ENCODE assay signal across 8 cellular contexts in the genomic region with DNA sequence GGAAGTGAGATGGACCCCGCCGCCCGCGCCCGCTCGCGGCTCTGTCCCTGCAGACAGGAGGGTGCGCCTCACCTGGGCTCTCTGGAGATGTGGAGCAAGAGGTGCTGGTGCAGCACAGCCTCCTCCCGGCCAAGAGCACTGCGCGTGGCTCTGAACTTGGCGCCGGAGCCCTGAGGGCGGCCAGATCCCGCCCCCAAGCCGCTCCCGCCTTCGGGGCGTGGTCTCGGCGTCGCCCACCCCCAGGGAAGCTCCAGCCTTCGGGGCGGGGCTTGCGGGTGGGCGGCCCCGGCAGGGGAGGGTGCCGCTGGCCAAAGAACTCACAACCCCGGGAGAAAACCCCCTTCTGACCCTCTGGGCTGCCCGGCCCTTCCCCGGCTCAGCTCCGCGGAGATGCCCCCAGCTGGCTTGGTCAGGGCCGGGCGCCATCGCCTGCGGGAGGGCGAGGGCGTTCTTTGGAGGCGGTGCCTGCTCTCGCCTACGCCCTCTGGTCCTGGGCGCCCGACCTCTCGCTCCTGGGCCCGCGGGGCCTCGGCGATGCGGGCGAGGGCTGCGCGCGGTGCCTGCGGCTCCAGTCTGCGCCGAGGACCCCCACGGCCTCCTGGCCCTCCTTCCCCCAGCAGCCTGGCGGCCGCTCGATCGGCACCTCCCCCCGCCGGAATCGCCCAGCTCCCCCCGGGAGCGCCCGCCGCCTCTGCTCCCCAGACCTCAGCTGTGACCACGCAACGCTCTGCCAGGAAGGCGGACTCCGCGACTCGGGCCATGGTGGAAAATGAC. TPM values are rescaled to one million over a fixed set of nuclear protein-coding genes. Genes with fewer than 3 reads are reported as not detected.
DNase-seq lines count a peak whose midpoint lies in the region; ATAC-seq and TF ChIP-seq lines count a peak whose summit lies in the region.

A gene with protein sequence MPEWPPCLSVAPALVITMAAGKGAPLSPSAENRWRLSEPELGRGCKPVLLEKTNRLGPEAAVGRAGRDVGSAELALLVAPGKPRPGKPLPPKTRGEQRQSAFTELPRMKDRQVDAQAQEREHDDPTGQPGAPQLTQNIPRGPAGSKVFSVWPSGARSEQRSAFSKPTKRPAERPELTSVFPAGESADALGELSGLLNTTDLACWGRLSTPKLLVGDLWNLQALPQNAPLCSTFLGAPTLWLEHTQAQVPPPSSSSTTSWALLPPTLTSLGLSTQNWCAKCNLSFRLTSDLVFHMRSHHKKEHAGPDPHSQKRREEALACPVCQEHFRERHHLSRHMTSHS (minus strand): TSS at position 146 of the 774 bp plus-strand sequence. CDS start 15,464 bp downstream, outside the sequence.

- H3K4me1 ChIP-seq in left ventricle myocardium inferior = peaks cover 13% of the 10 kb centered on the region

- ATAC-seq in HG02588 (IDR thresholded peaks at IDR 0.05; ENCODE audit: unreplicated experiment) (peak; percentile 91), T-cell (replicated peaks in 1 of 4) (peak; percentile 92 to 96 (median 95))

- intact Hi-C loops in left ventricle myocardium inferior (cut with micrococcal nuclease) = no loop called here

- peaks cover 11 to 14% (median 13%) of the 10 kb centered on the region in 3 donors for H3K4me1 Mint-ChIP-seq in T-cell
- peaks cover 29% of the 10 kb centered on the region for H3K4me1 Mint-ChIP-seq in progenitor cell of endocrine pancreas (ENCODE audit: low read depth)
- H3K4me1 Mint-ChIP-seq in type B pancreatic cell (ENCODE audit: unreplicated experiment) = peaks cover 19% of the 10 kb centered on the region

- peak within 1 kb of the TSS; percentile 86 to 92 (median 89) for H3K4me3 Mint-ChIP-seq in T-cell
- peak within 1 kb of the TSS; percentile 88 for H3K4me3 Mint-ChIP-seq in progenitor cell of endocrine pancreas (ENCODE audit: low read depth)
- H3K4me3 Mint-ChIP-seq in type B pancreatic cell = peak within 1 kb of the TSS; percentile 92

- H3K9me3 Mint-ChIP-seq in T-cell = no peaks in the 10 kb centered on the region
- H3K9me3 Mint-ChIP-seq in progenitor cell of endocrine pancreas (ENCODE audit: low read depth) = no peaks in the 10 kb centered on the region
- H3K9me3 Mint-ChIP-seq in type B pancreatic cell = no peaks in the 10 kb centered on the region

- no peaks in the 10 kb centered on the region for H3K9me3 ChIP-seq in left ventricle myocardium inferior (replicated peaks)

- DNase-seq in GM06990 (ENCODE audit: extremely low read depth, insufficient read length) (peak; percentile 73), NCI-H1048 (lab: John Stamatoyannopoulos, UW) (peak; percentile 63), T-cell (peak in 33 of 34 experiments; percentile 10 to 76 (median 50)), amniotic stem cell (lab: John Stamatoyannopoulos, UW) (peak; percentile 16), left ventricle myocardium inferior (peak; percentile 86), progenitor cell of endocrine pancreas (ENCODE audit: low spot score, unreplicated experiment) (peak; percentile 77), type B pancreatic cell (ENCODE audit: extremely low spot score, unreplicated experiment) (peak; percentile 84)

- H3K36me3 Mint-ChIP-seq in T-cell = no peaks in the 10 kb centered on the region
- no peaks in the 10 kb centered on the region for H3K36me3 Mint-ChIP-seq in progenitor cell of endocrine pancreas (ENCODE audit: insufficient read depth)
- H3K36me3 Mint-ChIP-seq in type B pancreatic cell = no peaks in the 10 kb centered on the region

- POLR2A ChIA-PET in T-cell (lab: Charles Lee) = no interaction called here

- CTCF ChIA-PET in T-cell (lab: Charles Lee) = no interaction called here

- H3K27ac Mint-ChIP-seq in T-cell = peak within 1 kb of the TSS in 1 of 2 donors; percentile 48
- peak within 1 kb of the TSS; percentile 91 for H3K27ac Mint-ChIP-seq in progenitor cell of endocrine pancreas
- peak within 1 kb of the TSS; percentile 61 for H3K27ac Mint-ChIP-seq in type B pancreatic cell

- H3K27me3 Mint-ChIP-seq in T-cell = peaks cover 39% of the 10 kb centered on the region in 2 donors
- peaks cover 65% of the 10 kb centered on the region for H3K27me3 Mint-ChIP-seq in progenitor cell of endocrine pancreas
- peaks cover 41% of the 10 kb centered on the region for H3K27me3 Mint-ChIP-seq in type B pancreatic cell

- no peak for TF ChIP-seq CTCF in GM06990 (IDR thresholded peaks at IDR 0.05; ENCODE audit: insufficient read depth, low read length, poor library complexity, severe bottlenecking)
- TF ChIP-seq CTCF in left ventricle myocardium inferior (IDR thresholded peaks at IDR 0.05; ENCODE audit: borderline replicate concordance) = no peak
- TF ChIP-seq CTCF in progenitor cell of endocrine pancreas (IDR thresholded peaks at IDR 0.05; ENCODE audit: unreplicated experiment) = no peak
- no peak for TF ChIP-seq CTCF in type B pancreatic cell (conservative IDR thresholded peaks at IDR 0.05)

- H3K36me3 ChIP-seq in GM06990 (ENCODE audit: control insufficient read depth, insufficient read depth, low read length) (no peaks in the 10 kb centered on the region), left ventricle myocardium inferior (no peaks in the 10 kb centered on the region)

- H3K4me3 ChIP-seq in GM06990 (replicated peaks; ENCODE audit: low read depth, low read length) (peak within 1 kb of the TSS; percentile 61), left ventricle myocardium inferior (peak within 1 kb of the TSS; percentile 91)

- H3K27ac ChIP-seq in left ventricle myocardium inferior (replicated peaks) = peak within 1 kb of the TSS; percentile 80

- H3K27me3 ChIP-seq in GM06990 (replicated peaks; ENCODE audit: control insufficient read depth, insufficient read depth, low read length) = peaks cover 5% of the 10 kb centered on the region
- H3K27me3 ChIP-seq in left ventricle myocardium inferior (ENCODE audit: low read depth) = peaks cover 25% of the 10 kb centered on the region

RNA-seq across cellular contexts. Expression of the gene that starts here (rescaled TPM):
- total RNA-seq in T-cell = not detected
- 0.05 TPM for total RNA-seq in left ventricle myocardium inferior
- total RNA-seq in progenitor cell of endocrine pancreas = 1.0 and 1.4 TPM in 2 replicates
- total RNA-seq in type B pancreatic cell (ENCODE audit: low replicate concordance) = 4.0 and 4.9 TPM in 2 replicates

Comparison
In these comparisons a context has a peak if more than half of its experiments do, and no peak if none do; other contexts are left out.
1. Peak in every context shown above with its lines: DNase-seq, ATAC-seq, H3K4me3 ChIP-seq and H3K27ac ChIP-seq.
2. Peak in DNase-seq and ATAC-seq in T-cell; RNA of the gene not detected or under 1 TPM.
3. Peak in DNase-seq, H3K4me3 ChIP-seq and H3K27ac ChIP-seq in left ventricle myocardium inferior; RNA of the gene not detected or under 1 TPM.
4. DNase-seq: peak in every context shown above with its lines; median percentile 86 in left ventricle myocardium inferior; 84 in type B pancreatic cell; 77 in progenitor cell of endocrine pancreas; 73 in GM06990; 63 in NCI-H1048; 50 in T-cell; 16 in amniotic stem cell.